In genomic region chr20:56504373-56505005, GRCh38 we compare ENCODE assay signal across 8 cellular contexts. TPM values are rescaled to one million over a fixed set of nuclear protein-coding genes. Genes with fewer than 3 reads are reported as not detected.
DNase-seq lines count a peak whose midpoint lies in the region; ATAC-seq, FAIRE-seq and TF ChIP-seq lines count a peak whose summit lies in the region.

No MANE protein-coding gene starts in this region.

- no peaks in the 10 kb centered on the region for H3K4me1 ChIP-seq in heart left ventricle
- no peaks in the 10 kb centered on the region for H3K4me1 ChIP-seq in right atrium auricular region
- H3K4me1 ChIP-seq in endothelial cell of umbilical vein (ENCODE audit: control insufficient read depth, extremely low read depth, insufficient read depth, low read length) = peaks cover 10% of the 10 kb centered on the region

- DNase-seq in heart left ventricle (no peak), right atrium auricular region (ENCODE audit: low spot score) (no peak), RWPE1 (ENCODE audit: low spot score) (no peak), endothelial cell of umbilical vein (ENCODE audit: low read depth, low spot score) (no peak), DMS114 treated with DMSO at 0.1 percent for 48 hours (lab: John Stamatoyannopoulos, UW; ENCODE audit: unreplicated experiment) (no peak), inferior parietal cortex (ENCODE audit: extremely low spot score) (no peak), NCI-H2196 treated with DMSO at 0.1 percent for 48 hours (lab: John Stamatoyannopoulos, UW; ENCODE audit: unreplicated experiment) (no peak)
- peak; percentile 12 for DNase-seq in stimulated activated naive CD8-positive, alpha-beta T cell treated with anti-CD3 and anti-CD28 coated beads, Interleukin-15, amount 100 ng/mL, for 72 hours

- H3K9me1 ChIP-seq in endothelial cell of umbilical vein (replicated peaks; ENCODE audit: control insufficient read depth, extremely low read depth, insufficient read depth, low read length) = no peaks in the 10 kb centered on the region

- no peak overlapping the region for H3K4me2 ChIP-seq in endothelial cell of umbilical vein (ENCODE audit: insufficient read depth, low read length)

- H3K27me3 Mint-ChIP-seq in stimulated activated naive CD8-positive, alpha-beta T cell treated with anti-CD3 and anti-CD28 coated beads, Interleukin-15, amount 100 ng/mL, for 72 hours = no peaks in the 10 kb centered on the region

- no peak for FAIRE-seq in endothelial cell of umbilical vein (lab: Jason Lieb, UNC)

- no peak overlapping the region for H2AFZ ChIP-seq in endothelial cell of umbilical vein (ENCODE audit: low read depth, low read length)

- H4K20me1 ChIP-seq in endothelial cell of umbilical vein (replicated peaks; ENCODE audit: control insufficient read depth, extremely low read depth, insufficient read depth, low read length) = no peaks in the 10 kb centered on the region

- no peak overlapping the region for H3K9ac ChIP-seq in endothelial cell of umbilical vein (replicated peaks; ENCODE audit: extremely low read depth, insufficient read depth, low read length)

- peak overlapping the region in 1 of 2 donors; percentile 93 for H3K27ac Mint-ChIP-seq in stimulated activated naive CD8-positive, alpha-beta T cell treated with anti-CD3 and anti-CD28 coated beads, Interleukin-15, amount 100 ng/mL, for 72 hours

- no peaks in the 10 kb centered on the region for H3K9me3 Mint-ChIP-seq in stimulated activated naive CD8-positive, alpha-beta T cell treated with anti-CD3 and anti-CD28 coated beads, Interleukin-15, amount 100 ng/mL, for 72 hours

- peaks cover 3% of the 10 kb centered on the region for H3K79me2 ChIP-seq in endothelial cell of umbilical vein (ENCODE audit: control insufficient read depth, insufficient read depth, low read length)

- H3K4me1 Mint-ChIP-seq in stimulated activated naive CD8-positive, alpha-beta T cell treated with anti-CD3 and anti-CD28 coated beads, Interleukin-15, amount 100 ng/mL, for 72 hours = peaks cover 6% of the 10 kb centered on the region

- dilution Hi-C loops in endothelial cell of umbilical vein (cut with MboI; ENCODE audit: extremely low pct_ligation_motif_present, low sequenced_read_pairs) = no loop called here

- no TSS peak for BruUV-seq in endothelial cell of umbilical vein (replicated peaks; lab: Mats Ljungman, UMichigan)

- no peaks in the 10 kb centered on the region for H3K9me3 ChIP-seq in heart left ventricle
- no peaks in the 10 kb centered on the region for H3K9me3 ChIP-seq in right atrium auricular region
- no peaks in the 10 kb centered on the region for H3K9me3 ChIP-seq in endothelial cell of umbilical vein (replicated peaks; ENCODE audit: control insufficient read depth, insufficient read depth, low read length)

- H3K27me3 ChIP-seq in heart left ventricle (no peaks in the 10 kb centered on the region), right atrium auricular region (no peaks in the 10 kb centered on the region), endothelial cell of umbilical vein (ENCODE audit: control insufficient read depth in 2 of 2, insufficient read depth in 2 of 2, low read length in 2 of 2) (no peaks in the 10 kb centered on the region)

- no peak overlapping the region for H3K4me3 ChIP-seq in heart left ventricle
- no peak overlapping the region for H3K4me3 ChIP-seq in right atrium auricular region
- no peak overlapping the region for H3K4me3 ChIP-seq in endothelial cell of umbilical vein (replicated peaks in 1 of 3; ENCODE audit: insufficient read depth in 1 of 3, low read depth in 1 of 3, low read length in 3 of 3)

- intact Hi-C loops in heart left ventricle (cut with DNase I) = no loop called here
- intact Hi-C loops in endothelial cell of umbilical vein (cut with micrococcal nuclease) = no loop called here

- TF ChIP-seq CTCF in heart left ventricle (IDR thresholded peaks at IDR 0.05) = peak in 8 of 12 donors; percentile 18 to 34 (median 28)
- TF ChIP-seq CTCF in right atrium auricular region (IDR thresholded peaks at IDR 0.05) = peak in 1 of 2 donors; percentile 20
- TF ChIP-seq CTCF in RWPE1 (conservative IDR thresholded peaks at IDR 0.05; ENCODE audit: low read depth) = peak; percentile 37
- TF ChIP-seq CTCF in endothelial cell of umbilical vein (IDR thresholded peaks at IDR 0.05; ENCODE audit: extremely low read depth in 1 of 2, insufficient read depth in 1 of 2, low read depth in 1 of 2, low read length in 2 of 2) = peak; percentile 32 to 58

- H3K27ac ChIP-seq in heart left ventricle (no peak overlapping the region), right atrium auricular region (no peak overlapping the region), RWPE1 (no peak overlapping the region), endothelial cell of umbilical vein (ENCODE audit: insufficient read depth, low read depth, low read length) (no peak overlapping the region)

- CTCF ChIA-PET in RWPE1 (lab: Yijun Ruan, JAX) (interaction anchor here (0.6 to 1.6 kb wide), 4 partner anchors 10 to 1310 kb away, joined by 4 read pairs; no protein-coding TSS in a partner anchor), endothelial cell of umbilical vein (lab: Charles Lee) (interaction anchor here (0.6 kb wide), 1 partner anchor 28 kb away, joined by 3 read pairs; no protein-coding TSS in a partner anchor)

- TF ChIP-seq POLR2A in heart left ventricle (IDR thresholded peaks at IDR 0.05) = no peak
- TF ChIP-seq POLR2A in endothelial cell of umbilical vein (IDR thresholded peaks at IDR 0.05; ENCODE audit: low read depth, low read length) = no peak

- POLR2A ChIA-PET in RWPE1 (lab: Yijun Ruan, JAX; ENCODE audit: low non-redundant PET) (no interaction called here), endothelial cell of umbilical vein (lab: Charles Lee) (no interaction called here)

- H3K4me3 Mint-ChIP-seq in stimulated activated naive CD8-positive, alpha-beta T cell treated with anti-CD3 and anti-CD28 coated beads, Interleukin-15, amount 100 ng/mL, for 72 hours = no peak overlapping the region

- no peak for ATAC-seq in heart left ventricle
- peak; percentile 60 for ATAC-seq in stimulated activated naive CD8-positive, alpha-beta T cell treated with anti-CD3 and anti-CD28 coated beads, Interleukin-15, amount 100 ng/mL, for 72 hours

- WGBS in heart left ventricle, 4 donors = 84 to 87% (median 85%) methylated on average over 9 of the region's 9 CpGs

- H3K36me3 ChIP-seq in heart left ventricle (peaks cover 0 to 25% (median 0%) of the 10 kb centered on the region in 9 donors), right atrium auricular region (no peaks in the 10 kb centered on the region), endothelial cell of umbilical vein (ENCODE audit: control insufficient read depth in 2 of 2, extremely low read depth in 1 of 2, insufficient read depth in 2 of 2, low read length in 2 of 2) (no peaks in the 10 kb centered on the region)

TF ChIP-seq in endothelial cell of umbilical vein, 7 proteins besides CTCF, POLR2A, EP300 and RAD21 (continues in another document):
- TF ChIP-seq JUN (IDR thresholded peaks at IDR 0.05; ENCODE audit: borderline replicate concordance, insufficient read depth, insufficient read length, low read depth) (no peak), MYC (IDR thresholded peaks at IDR 0.05; ENCODE audit: low read depth, low read length) (no peak), MAX (IDR thresholded peaks at IDR 0.05; ENCODE audit: insufficient read depth, insufficient read length) (no peak), EZH2 (IDR thresholded peaks at IDR 0.05; ENCODE audit: borderline replicate concordance, low read depth, low read length, severe bottlenecking) (no peak), GATA2 (IDR thresholded peaks at IDR 0.05; ENCODE audit: insufficient read depth, insufficient read length, low read depth, low read length) (no peak)

RNA-seq across cellular contexts. Expression of gene FAM209A, which starts 20.1 kb away (rescaled TPM):
- under 1 TPM in 1 of 9 donors, not detected in 8; 0.35 TPM for total RNA-seq in heart left ventricle
- not detected for polyA plus RNA-seq in heart left ventricle
- total RNA-seq in right atrium auricular region = not detected
- 0.49 TPM in 1 of 2 replicates, not detected in the other for total RNA-seq in endothelial cell of umbilical vein
- 0.13 and 0.37 TPM in 2 replicates for polyA plus RNA-seq in endothelial cell of umbilical vein
- polyA plus RNA-seq in endothelial cell of umbilical vein (2011; cell fraction: cytosol; rRNA removed) = 0.07 TPM in 1 of 2 replicates, not detected in the other
- 1.0 and 1.7 TPM in 2 replicates for polyA plus RNA-seq in endothelial cell of umbilical vein (2011; cell fraction: nucleus; rRNA removed)
- polyA plus RNA-seq in endothelial cell of umbilical vein (2012) = 0.27 TPM in 1 of 2 replicates, not detected in the other
- polyA minus RNA-seq in endothelial cell of umbilical vein = 0.53 TPM in 1 of 2 replicates, not detected in the other
- not detected for polyA minus RNA-seq in endothelial cell of umbilical vein (2011; cell fraction: cytosol; rRNA and poly(A)+ RNA removed)
- 0.67 TPM in 1 of 2 replicates, not detected in the other for polyA minus RNA-seq in endothelial cell of umbilical vein (2011; cell fraction: nucleus; rRNA and poly(A)+ RNA removed)

RNA-seq across cellular contexts. Expression of gene FAM209B, which starts 28.6 kb away (rescaled TPM):
- total RNA-seq in heart left ventricle = under 1 TPM in 2 of 9 donors, not detected in 7; 0.42 to 0.53 TPM
- polyA plus RNA-seq in heart left ventricle = under 1 TPM; 0.50 to 0.76 TPM
- not detected for total RNA-seq in right atrium auricular region
- not detected in 2 replicates for total RNA-seq in endothelial cell of umbilical vein
- 0.22 TPM in 1 of 2 replicates, not detected in the other for polyA plus RNA-seq in endothelial cell of umbilical vein
- polyA plus RNA-seq in endothelial cell of umbilical vein (2011; cell fraction: cytosol; rRNA removed) = not detected in 2 replicates
- 0.34 and 0.59 TPM in 2 replicates for polyA plus RNA-seq in endothelial cell of umbilical vein (2011; cell fraction: nucleus; rRNA removed)
- polyA plus RNA-seq in endothelial cell of umbilical vein (2012) = not detected in 2 replicates
- not detected in 2 replicates for polyA minus RNA-seq in endothelial cell of umbilical vein
- polyA minus RNA-seq in endothelial cell of umbilical vein (2011; cell fraction: cytosol; rRNA and poly(A)+ RNA removed) = not detected
- not detected in 2 replicates for polyA minus RNA-seq in endothelial cell of umbilical vein (2011; cell fraction: nucleus; rRNA and poly(A)+ RNA removed)

RNA-seq across cellular contexts. Expression of gene RTF2, which starts 36.1 kb away (rescaled TPM):
- total RNA-seq in heart left ventricle (100 to 1,000 TPM in 1 of 9 donors, 10 to 100 TPM in 8; 61.9 to 101 (median 86.2) TPM), right atrium auricular region (10 to 100 TPM; 48.6 to 49.4 TPM), endothelial cell of umbilical vein (82.2 and 84.7 TPM in 2 replicates)
- polyA plus RNA-seq in heart left ventricle (100 to 1,000 TPM in 1 of 2 donors, 10 to 100 TPM in 1; 50.7 to 114 TPM), endothelial cell of umbilical vein (61.3 and 68.8 TPM in 2 replicates)
- polyA plus RNA-seq in endothelial cell of umbilical vein (2011; cell fraction: cytosol; rRNA removed) = 71.9 and 84.2 TPM in 2 replicates
- polyA plus RNA-seq in endothelial cell of umbilical vein (2011; cell fraction: nucleus; rRNA removed) = 53.4 and 62.0 TPM in 2 replicates
- polyA plus RNA-seq in endothelial cell of umbilical vein (2012) = 88.3 and 89.1 TPM in 2 replicates
- polyA minus RNA-seq in endothelial cell of umbilical vein = 52.8 and 56.8 TPM in 2 replicates
- 32.4 TPM for polyA minus RNA-seq in endothelial cell of umbilical vein (2011; cell fraction: cytosol; rRNA and poly(A)+ RNA removed)
- polyA minus RNA-seq in endothelial cell of umbilical vein (2011; cell fraction: nucleus; rRNA and poly(A)+ RNA removed) = 16.4 and 17.0 TPM in 2 replicates

Comparison
In these comparisons a context has a peak if more than half of its experiments do, and no peak if none do; other contexts are left out.
1. DNase-seq: peak in stimulated activated naive CD8-positive, alpha-beta T cell treated with anti-CD3 and anti-CD28 coated beads, Interleukin-15, amount 100 ng/mL, for 72 hours (2 of 2); none in heart left ventricle (0 of 5), right atrium auricular region (single experiment), RWPE1 (single experiment), endothelial cell of umbilical vein (single experiment), DMS114 treated with DMSO at 0.1 percent for 48 hours (single experiment), inferior parietal cortex (single experiment) and NCI-H2196 treated with DMSO at 0.1 percent for 48 hours (single experiment).